In the genomic region with DNA sequence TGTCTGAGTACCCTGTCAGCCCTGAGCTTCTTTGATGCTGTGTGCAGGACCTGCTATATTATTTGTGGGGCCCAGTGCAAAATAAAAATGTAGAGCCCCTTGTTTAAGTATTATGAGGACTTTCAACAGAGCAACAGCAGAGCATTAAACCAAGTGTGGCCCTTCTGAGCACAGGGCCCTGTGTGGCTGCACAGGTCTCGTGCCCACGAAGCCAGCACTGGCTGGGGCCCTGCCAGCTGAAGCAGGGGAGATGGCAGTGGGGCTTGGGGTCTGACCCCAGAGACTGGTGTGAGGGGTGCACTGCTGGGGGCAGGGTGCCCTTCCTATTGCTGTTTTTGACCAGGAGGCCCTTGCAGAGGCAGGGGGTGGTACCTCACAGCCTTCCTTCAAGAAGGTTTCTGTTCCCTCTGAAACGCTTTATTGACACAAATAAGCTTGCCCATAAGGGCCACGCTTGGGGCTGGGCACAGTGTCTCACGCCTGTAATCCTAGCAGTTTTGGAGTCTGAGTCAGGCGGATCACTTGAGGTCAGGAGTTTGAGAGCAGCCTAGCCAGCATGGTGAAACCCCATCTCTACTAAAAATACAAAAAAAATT, we compare ENCODE assay signal across 1 cellular context.
TF ChIP-seq lines count a peak whose summit lies in the region.

No MANE protein-coding gene starts in this region.

TF ChIP-seq in H1, 55 proteins besides CTCF, POLR2A, EP300 and RAD21:
- TF ChIP-seq SP2 (IDR thresholded peaks at IDR 0.05; ENCODE audit: low read length), result no peak
